Comparison of ENCODE assay signal across 30 cellular contexts in the genomic region with DNA sequence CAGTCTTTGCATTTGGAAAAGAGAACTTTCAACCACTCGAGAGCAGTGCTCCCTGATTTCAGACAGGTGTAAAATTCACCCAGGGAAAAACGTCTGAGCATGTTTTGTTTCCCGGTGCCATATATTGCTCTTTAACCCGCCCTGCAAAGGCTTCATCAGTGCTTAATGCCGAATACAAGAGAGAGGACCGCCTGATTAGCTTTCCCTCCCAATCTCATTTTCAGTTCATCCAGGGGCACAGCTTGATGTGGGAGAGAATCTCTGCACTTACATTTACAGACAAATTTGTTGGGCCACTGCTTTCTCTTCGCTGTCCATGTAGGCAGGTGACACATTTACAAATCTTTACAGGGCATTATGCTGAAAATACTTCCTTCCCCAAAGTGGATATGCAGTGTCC.
"Had no signal": no experiment of that assay in that cellular context is flagged by ENCODE, and none has a peak within 500 bp of the region (broad histone marks: within the 10 kb centered on the region; RNA-seq: fewer than 3 reads in every experiment).

No MANE protein-coding gene starts in this region.

- H3K36me3 ChIP-seq: adrenal gland, ascending aorta, cardiac muscle cell had no signal

- DNase-seq: activated B cell treated with CpG ODN at 0.5 μM for 24 hours; activated CD4-positive, alpha-beta memory T cell treated with anti-CD3 and anti-CD28 coated beads for 36 hours; activated CD4-positive, alpha-beta T cell treated with anti-CD3 and anti-CD28 coated beads for 4 hours; activated CD4-positive, alpha-beta T cell treated with anti-CD3 and anti-CD28 coated beads, Interleukin-2, amount 10 ng/mL, durations not matched to agents 24 days and 14 days; activated CD4-positive, alpha-beta T cell treated with anti-CD3 and anti-CD28 coated beads, Interleukin-2, amount 50 U/mL, for 1 hour; activated CD4-positive, alpha-beta T cell treated with anti-CD3 and anti-CD28 coated beads, Interleukin-2, amount 50 U/mL, for 4 hours; activated CD4-positive, CD25-positive, alpha-beta regulatory T cell treated with anti-CD3 and anti-CD28 coated beads, Interleukin-2, amount 50 U/mL, for 72 hours; activated CD8-positive, alpha-beta memory T cell treated with anti-CD3 and anti-CD28 coated beads, Interleukin-2, amount 50 U/mL, for 4 hours; activated CD8-positive, alpha-beta T cell treated with anti-CD3 and anti-CD28 coated beads for 36 hours; activated effector memory CD4-positive, alpha-beta T cell treated with anti-CD3 and anti-CD28 coated beads, Interleukin-2, amount 50 U/mL, for 16 hours; activated gamma-delta T cell treated with Interleukin-2 at 50 U/mL for 16 hours; activated naive CD4-positive, alpha-beta T cell; activated naive CD4-positive, alpha-beta T cell treated with anti-CD3 and anti-CD28 coated beads for 36 hours; activated naive CD4-positive, alpha-beta T cell treated with anti-CD3 and anti-CD28 coated beads, Interleukin-2, amount 50 U/mL, for 16 hours; activated naive CD8-positive, alpha-beta T cell treated with anti-CD3 and anti-CD28 coated beads for 36 hours; activated T-cell treated with anti-CD3 and anti-CD28 coated beads for 4 hours; activated T-cell treated with anti-CD3 and anti-CD28 coated beads, Interleukin-2, amount 50 U/mL, for 1 hour; activated T-cell treated with anti-CD3 and anti-CD28 coated beads, Interleukin-2, amount 50 U/mL, for 4 hours; activated T-cell treated with anti-CD3 and anti-CD28 coated beads, Interleukin-2, amount 50 U/mL, for 72 hours; adrenal gland; amygdala; anterior cingulate cortex; cerebellar nuclear complex; T-helper 2 cell; T-helper 9 cell had no signal

- H3K4me1 ChIP-seq: adrenal gland, ascending aorta had no signal

- FAIRE-seq: bronchial epithelial cell, TTC549 had no signal

- H3K4me3 ChIP-seq: adrenal gland, ascending aorta, cardiac muscle cell had no signal

- H3K27me3 ChIP-seq: adrenal gland, ascending aorta, cardiac muscle cell had no signal

- H3K27ac ChIP-seq: adrenal gland, ascending aorta, cardiac muscle cell, VCaP had no signal
